Comparison of ENCODE assay signal across 1 cellular context in genomic region chr1:24642481-24643361, GRCh38.
TF ChIP-seq lines count a peak whose summit lies in the region.

A gene with protein sequence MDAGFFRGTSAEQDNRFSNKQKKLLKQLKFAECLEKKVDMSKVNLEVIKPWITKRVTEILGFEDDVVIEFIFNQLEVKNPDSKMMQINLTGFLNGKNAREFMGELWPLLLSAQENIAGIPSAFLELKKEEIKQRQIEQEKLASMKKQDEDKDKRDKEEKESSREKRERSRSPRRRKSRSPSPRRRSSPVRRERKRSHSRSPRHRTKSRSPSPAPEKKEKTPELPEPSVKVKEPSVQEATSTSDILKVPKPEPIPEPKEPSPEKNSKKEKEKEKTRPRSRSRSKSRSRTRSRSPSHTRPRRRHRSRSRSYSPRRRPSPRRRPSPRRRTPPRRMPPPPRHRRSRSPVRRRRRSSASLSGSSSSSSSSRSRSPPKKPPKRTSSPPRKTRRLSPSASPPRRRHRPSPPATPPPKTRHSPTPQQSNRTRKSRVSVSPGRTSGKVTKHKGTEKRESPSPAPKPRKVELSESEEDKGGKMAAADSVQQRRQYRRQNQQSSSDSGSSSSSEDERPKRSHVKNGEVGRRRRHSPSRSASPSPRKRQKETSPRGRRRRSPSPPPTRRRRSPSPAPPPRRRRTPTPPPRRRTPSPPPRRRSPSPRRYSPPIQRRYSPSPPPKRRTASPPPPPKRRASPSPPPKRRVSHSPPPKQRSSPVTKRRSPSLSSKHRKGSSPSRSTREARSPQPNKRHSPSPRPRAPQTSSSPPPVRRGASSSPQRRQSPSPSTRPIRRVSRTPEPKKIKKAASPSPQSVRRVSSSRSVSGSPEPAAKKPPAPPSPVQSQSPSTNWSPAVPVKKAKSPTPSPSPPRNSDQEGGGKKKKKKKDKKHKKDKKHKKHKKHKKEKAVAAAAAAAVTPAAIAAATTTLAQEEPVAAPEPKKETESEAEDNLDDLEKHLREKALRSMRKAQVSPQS (plus strand): TSS chr1:24643302. CDS start chr1:24643327, 25 bp downstream.

TF ChIP-seq in HEK293, 187 proteins besides CTCF, POLR2A, EP300 and RAD21 (continued from another document):
- TF ChIP-seq INSM2 (tag by site-specific recombination; IDR thresholded peaks at IDR 0.05) (peak; percentile 74; the same call in 1 of the 2 replicates), KLF10 (tag by site-specific recombination; IDR thresholded peaks at IDR 0.05) (0 out of 2 replicates have a peak, but pooled peaks have one; percentile 49), ZNF391 (tag by site-specific recombination; IDR thresholded peaks at IDR 0.05; ENCODE audit: borderline replicate concordance, low read depth) (peak; percentile 27; the same call in 1 of the 2 replicates), WT1 (tag by site-specific recombination; IDR thresholded peaks at IDR 0.05) (peak; percentile 31; the same call in 1 of the 2 replicates), ZNF24 (tag by site-specific recombination; IDR thresholded peaks at IDR 0.05) (peak; percentile 81), ZNF394 (tag by site-specific recombination; IDR thresholded peaks at IDR 0.05; ENCODE audit: borderline replicate concordance) (peak; percentile 66; the same call in 1 of the 2 replicates), ZNF639 (tag by site-specific recombination; IDR thresholded peaks at IDR 0.05) (peak; percentile 39; the same call in 1 of the 2 replicates), SP2 (tag by site-specific recombination; IDR thresholded peaks at IDR 0.05) (peak; percentile 92)
